ENCODE assay signal across 18 cellular contexts in the genomic region with DNA sequence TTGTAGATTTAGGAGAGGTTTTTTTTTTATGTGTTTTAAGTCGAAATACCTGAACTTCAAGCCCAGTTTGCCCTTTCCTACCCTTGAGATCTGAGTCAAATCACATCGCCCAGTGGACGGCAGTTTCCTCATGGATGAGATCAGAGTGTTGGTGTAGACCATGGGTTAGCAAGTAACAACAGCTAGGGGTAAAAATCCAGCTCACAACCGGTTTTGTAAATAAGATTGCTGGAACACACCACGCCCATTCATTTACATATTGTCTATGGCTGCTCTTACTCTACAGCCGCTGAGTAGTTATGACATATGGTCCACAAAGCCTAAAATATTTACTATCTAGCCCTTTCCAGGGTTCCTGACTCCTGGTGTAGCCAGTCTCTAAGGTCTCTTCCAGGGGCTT.
DNase-seq lines count a peak whose midpoint lies in the region; ATAC-seq, FAIRE-seq and TF ChIP-seq lines count a peak whose summit lies in the region.
"Had no signal": no experiment of that assay in that cellular context is flagged by ENCODE, and none has a peak within 500 bp of the region (broad histone marks: within the 10 kb centered on the region; RNA-seq: fewer than 3 reads in every experiment).

No MANE protein-coding gene starts in this region.

- no peak overlapping the region for H2BK5ac ChIP-seq in mesenchymal stem cell (ENCODE audit: low read depth, low read length, poor library complexity, severe bottlenecking)

- H2AFZ ChIP-seq in K562 (ENCODE audit: low read depth, low read length): peak overlapping the region; percentile 73
- no peak overlapping the region for H2AFZ ChIP-seq in mesenchymal stem cell (ENCODE audit: low read depth, low read length)

- POLR2A ChIA-PET in K562 (lab: Yijun Ruan, JAX): interaction anchor here (1.0 to 1.1 kb wide), 2 partner anchors 13 to 399 kb away, joined by 3 to 5 read pairs; a partner anchor contains a TSS

- TF ChIP-seq CTCF in K562 (IDR thresholded peaks at IDR 0.05 in 2 of 3, conservative IDR thresholded peaks at IDR 0.05 in 1 of 3; ENCODE audit: insufficient read depth in 2 of 3, low read depth in 1 of 3, low read length in 3 of 3): no peak

- no peak for ATAC-seq in stimulated activated naive CD8-positive, alpha-beta T cell treated with anti-CD3 and anti-CD28 coated beads, Interleukin-15, amount 100 ng/mL, for 72 hours
- ATAC-seq in K562 (peak; percentile 53), HG03097 (IDR thresholded peaks at IDR 0.05; ENCODE audit: low FRiP score, unreplicated experiment) (no peak)
- ATAC-seq: activated T-helper 17 cell treated with anti-CD3 and anti-CD28 coated beads, Interleukin-2, amount 50 U/mL, for 72 hours; gastrocnemius medialis; lower lobe of right lung had no signal

- CTCF ChIA-PET in K562 (lab: Yijun Ruan, JAX; ENCODE audit: low intra/inter-chr PET ratio): no interaction called here

- no peak overlapping the region for H2BK15ac ChIP-seq in mesenchymal stem cell (ENCODE audit: low read depth, poor library complexity, severe bottlenecking)

- H3K14ac ChIP-seq in mesenchymal stem cell (ENCODE audit: low read length in 2 of 2): no peak overlapping the region

- H3K27me3 ChIP-seq in K562 (ENCODE audit: control insufficient read depth in 2 of 2, insufficient read depth in 2 of 2, low read length in 2 of 2) (no peaks in the 10 kb centered on the region), mesenchymal stem cell (ENCODE audit: control insufficient read depth in 1 of 2, insufficient read depth in 1 of 2, low read length in 2 of 2) (no peaks in the 10 kb centered on the region), HAP-1 (ENCODE audit: low read depth) (no peaks in the 10 kb centered on the region)
- H3K27me3 ChIP-seq: adrenal gland, gastrocnemius medialis had no signal

- TF ChIP-seq RAD21 in K562 (CRISPR knock-in tag; conservative IDR thresholded peaks at IDR 0.05 in 1 of 2, IDR thresholded peaks at IDR 0.05 in 1 of 2): no peak

- no TSS peak for BruUV-seq in K562 (replicated peaks; lab: Mats Ljungman, UMichigan)

- H3K4me1 Mint-ChIP-seq in stimulated activated naive CD8-positive, alpha-beta T cell treated with anti-CD3 and anti-CD28 coated beads, Interleukin-15, Interleukin-2, amounts not matched to agents 100 ng/mL and 50 ng/mL, for 24 hours (ENCODE audit: low read depth): peaks cover 62% of the 10 kb centered on the region
- H3K4me1 Mint-ChIP-seq in stimulated activated naive CD8-positive, alpha-beta T cell treated with anti-CD3 and anti-CD28 coated beads, Interleukin-15, amount 100 ng/mL, for 72 hours: peaks cover 36% of the 10 kb centered on the region

- H3K9me3 Mint-ChIP-seq in stimulated activated naive CD8-positive, alpha-beta T cell treated with anti-CD3 and anti-CD28 coated beads, Interleukin-15, Interleukin-2, amounts not matched to agents 100 ng/mL and 50 ng/mL, for 24 hours: peaks cover 10% of the 10 kb centered on the region
- H3K9me3 Mint-ChIP-seq in stimulated activated naive CD8-positive, alpha-beta T cell treated with anti-CD3 and anti-CD28 coated beads, Interleukin-15, amount 100 ng/mL, for 72 hours: peaks cover 0 to 7% of the 10 kb centered on the region in 2 donors
- H3K9me3 Mint-ChIP-seq: endodermal cell, neural crest cell had no signal

- H4K20me1 ChIP-seq in K562 (replicated peaks; ENCODE audit: control insufficient read depth, insufficient read depth, low read length): no peaks in the 10 kb centered on the region

- H3K4ac ChIP-seq in mesenchymal stem cell (ENCODE audit: low read depth in 1 of 2, low read length in 2 of 2): no peak overlapping the region

- H3K4me1 ChIP-seq in K562 (replicated peaks in 1 of 2; ENCODE audit: control insufficient read depth in 2 of 2, insufficient read depth in 2 of 2, low read length in 2 of 2) (peaks cover 0 to 24% of the 10 kb centered on the region in 2 experiments; a peak in 2 of 5 replicates), mesenchymal stem cell (ENCODE audit: control insufficient read depth, insufficient read depth, low read depth, low read length) (peaks cover 2% of the 10 kb centered on the region), HAP-1 (no peaks in the 10 kb centered on the region)

- H3K4me2 ChIP-seq in K562 (ENCODE audit: insufficient read depth, low read length) (no peak overlapping the region), mesenchymal stem cell (ENCODE audit: low read length, poor library complexity, severe bottlenecking) (no peak overlapping the region)

- H3K27ac ChIP-seq in K562 (ENCODE audit: extremely low read depth, low read depth, low read length): no peak overlapping the region
- H3K27ac ChIP-seq in mesenchymal stem cell (ENCODE audit: low read length, poor library complexity, severe bottlenecking): no peak overlapping the region
- H3K27ac ChIP-seq: adrenal gland, lower lobe of right lung had no signal

- no peaks in the 10 kb centered on the region for H3K79me1 ChIP-seq in mesenchymal stem cell (replicated peaks; ENCODE audit: low read length, poor library complexity, severe bottlenecking)

- in situ Hi-C loops in K562 (cut with MboI) (no loop called here), HAP-1 (cut with MboI; ENCODE audit: low sequenced_read_pairs) (no loop called here)

- no peak for DNase-seq in stimulated activated naive CD8-positive, alpha-beta T cell treated with anti-CD3 and anti-CD28 coated beads, Interleukin-15, amount 100 ng/mL, for 72 hours
- DNase-seq in K562 (ENCODE audit: extremely low read depth in 1 of 4, low spot score in 3 of 4) (no peak), mesenchymal stem cell (no peak), epidermal melanocyte (ENCODE audit: insufficient read length, low spot score) (no peak), HAP-1 (ENCODE audit: low spot score in 2 of 2) (no peak), NOMO-1 treated with DMSO at 0.1 percent for 48 hours (lab: John Stamatoyannopoulos, UW; ENCODE audit: unreplicated experiment) (no peak)
- DNase-seq: activated CD4-positive, CD25-positive, alpha-beta regulatory T cell; adrenal gland; central memory CD4-positive, alpha-beta T cell; endodermal cell; gastrocnemius medialis; lower lobe of right lung; MV-4-11; NCI-H2171 had no signal

- H3K4me3 ChIP-seq in K562 (no peak overlapping the region), mesenchymal stem cell (ENCODE audit: insufficient read depth in 1 of 2, low read depth in 1 of 2, low read length in 2 of 2) (no peak overlapping the region), HAP-1 (no peak overlapping the region)
- H3K4me3 ChIP-seq: adrenal gland, gastrocnemius medialis, lower lobe of right lung had no signal

- H3K27ac Mint-ChIP-seq in stimulated activated naive CD8-positive, alpha-beta T cell treated with anti-CD3 and anti-CD28 coated beads, Interleukin-15, Interleukin-2, amounts not matched to agents 100 ng/mL and 50 ng/mL, for 24 hours: peak overlapping the region; percentile 57
- no peak overlapping the region for H3K27ac Mint-ChIP-seq in stimulated activated naive CD8-positive, alpha-beta T cell treated with anti-CD3 and anti-CD28 coated beads, Interleukin-15, amount 100 ng/mL, for 72 hours
- H3K27ac Mint-ChIP-seq: activated T-helper 17 cell treated with anti-CD3 and anti-CD28 coated beads, Interleukin-2, amount 50 U/mL, for 72 hours; endodermal cell had no signal

- H3K9me1 ChIP-seq in K562 (ENCODE audit: control insufficient read depth, insufficient read depth, low read length): no peaks in the 10 kb centered on the region

- no peak overlapping the region for H3K4me3 Mint-ChIP-seq in stimulated activated naive CD8-positive, alpha-beta T cell treated with anti-CD3 and anti-CD28 coated beads, Interleukin-15, Interleukin-2, amounts not matched to agents 100 ng/mL and 50 ng/mL, for 24 hours
- H3K4me3 Mint-ChIP-seq in stimulated activated naive CD8-positive, alpha-beta T cell treated with anti-CD3 and anti-CD28 coated beads, Interleukin-15, amount 100 ng/mL, for 72 hours: no peak overlapping the region
- H3K4me3 Mint-ChIP-seq: activated T-helper 17 cell treated with anti-CD3 and anti-CD28 coated beads, Interleukin-2, amount 50 U/mL, for 72 hours; endodermal cell; neural crest cell had no signal

- H3K36me3 ChIP-seq in K562 (ENCODE audit: control insufficient read depth, insufficient read depth, low read length): no peaks in the 10 kb centered on the region
- H3K36me3 ChIP-seq in mesenchymal stem cell (ENCODE audit: control insufficient read depth in 1 of 2, insufficient read depth in 2 of 2, low read depth in 1 of 2, low read length in 2 of 2): no peaks in the 10 kb centered on the region
- no peaks in the 10 kb centered on the region for H3K36me3 ChIP-seq in HAP-1 (replicated peaks)
- H3K36me3 ChIP-seq: adrenal gland, gastrocnemius medialis, lower lobe of right lung had no signal

- no peaks in the 10 kb centered on the region for H3K79me2 ChIP-seq in K562 (ENCODE audit: control insufficient read depth, insufficient read depth, low read length)

- no peak for TF ChIP-seq POLR2A in K562 (conservative IDR thresholded peaks at IDR 0.05)

- no peaks in the 10 kb centered on the region for H3K27me3 Mint-ChIP-seq in stimulated activated naive CD8-positive, alpha-beta T cell treated with anti-CD3 and anti-CD28 coated beads, Interleukin-15, Interleukin-2, amounts not matched to agents 100 ng/mL and 50 ng/mL, for 24 hours
- no peaks in the 10 kb centered on the region for H3K27me3 Mint-ChIP-seq in stimulated activated naive CD8-positive, alpha-beta T cell treated with anti-CD3 and anti-CD28 coated beads, Interleukin-15, amount 100 ng/mL, for 72 hours
- H3K27me3 Mint-ChIP-seq: activated T-helper 17 cell treated with anti-CD3 and anti-CD28 coated beads, Interleukin-2, amount 50 U/mL, for 72 hours had no signal

- H3K9ac ChIP-seq in K562 (ENCODE audit: insufficient read depth in 1 of 2, low read depth in 2 of 2, low read length in 2 of 2): no peak overlapping the region
- no peak overlapping the region for H3K9ac ChIP-seq in mesenchymal stem cell (ENCODE audit: low read length)

- no peak overlapping the region for H2BK120ac ChIP-seq in mesenchymal stem cell (ENCODE audit: low read depth, low read length)

- H2BK12ac ChIP-seq in mesenchymal stem cell (ENCODE audit: low read length in 2 of 2): peak overlapping the region; percentile 46 to 47

- no peak overlapping the region for H4K91ac ChIP-seq in mesenchymal stem cell (ENCODE audit: low read length)

- 40% methylated on average over 6 of the region's 6 CpGs for WGBS in K562 (ENCODE audit: insufficient coverage, low coverage, missing lambda C conversion rate)
- WGBS in mesenchymal stem cell: 82% methylated on average over 5 of the region's 6 CpGs

- H3K18ac ChIP-seq in mesenchymal stem cell (ENCODE audit: low read depth in 1 of 2, low read length in 2 of 2): peak overlapping the region in 1 of 2 experiments; percentile 66

- peaks cover 16% of the 10 kb centered on the region for H3K36me3 Mint-ChIP-seq in stimulated activated naive CD8-positive, alpha-beta T cell treated with anti-CD3 and anti-CD28 coated beads, Interleukin-15, Interleukin-2, amounts not matched to agents 100 ng/mL and 50 ng/mL, for 24 hours (ENCODE audit: low read depth)

- no peak overlapping the region for H3K23ac ChIP-seq in mesenchymal stem cell (ENCODE audit: low read length in 2 of 2)

- H2AK5ac ChIP-seq in mesenchymal stem cell (ENCODE audit: low read length, severe bottlenecking): no peak overlapping the region

- intact Hi-C loops in K562 (cut with micrococcal nuclease): no loop called here

- TF ChIP-seq EP300 in K562 (IDR thresholded peaks at IDR 0.05; ENCODE audit: low read length): no peak

- H3K9me3 ChIP-seq in K562 (replicated peaks; ENCODE audit: control insufficient read depth, insufficient read depth, low read depth, low read length): no peaks in the 10 kb centered on the region
- no peaks in the 10 kb centered on the region for H3K9me3 ChIP-seq in mesenchymal stem cell (ENCODE audit: control insufficient read depth, low read length)
- H3K9me3 ChIP-seq in HAP-1: no peaks in the 10 kb centered on the region
- H3K9me3 ChIP-seq: adrenal gland, gastrocnemius medialis, lower lobe of right lung had no signal

- no peak for FAIRE-seq in K562 (lab: Jason Lieb, UNC)

- no peak overlapping the region for H4K8ac ChIP-seq in mesenchymal stem cell (ENCODE audit: low read length)
